Comparison of ENCODE assay signal across 21 cellular contexts in the genomic region with DNA sequence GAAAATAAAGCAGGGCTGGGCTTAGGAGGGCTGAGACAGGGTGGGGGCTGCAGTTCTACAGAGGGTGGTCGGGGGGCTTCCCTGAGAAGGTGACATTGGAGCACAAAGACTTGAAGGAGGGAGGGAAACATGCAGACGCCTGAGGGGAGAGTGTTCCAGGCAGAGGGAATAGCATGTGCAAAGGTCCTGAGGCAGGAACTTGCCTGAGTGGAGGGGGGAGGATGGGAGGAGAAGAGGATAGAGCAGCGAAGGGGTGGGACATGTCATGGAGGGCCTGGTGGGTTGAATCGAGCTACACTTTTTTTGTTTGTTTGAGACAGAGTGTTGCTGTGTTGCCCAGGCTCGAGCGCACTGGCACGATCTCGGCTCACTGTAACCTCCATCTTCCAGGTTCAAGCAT. TPM values are rescaled to one million over a fixed set of nuclear protein-coding genes. Genes with fewer than 3 reads are reported as not detected.
DNase-seq lines count a peak whose midpoint lies in the region; ATAC-seq and TF ChIP-seq lines count a peak whose summit lies in the region.
"Had no signal": no experiment of that assay in that cellular context is flagged by ENCODE, and none has a peak within 500 bp of the region (broad histone marks: within the 10 kb centered on the region; RNA-seq: fewer than 3 reads in every experiment).

No MANE protein-coding gene starts in this region.

- peak overlapping the region; percentile 8 for H3K27ac ChIP-seq in substantia nigra (ENCODE audit: low read depth, low read length, poor library complexity, severe bottlenecking)
- H3K27ac ChIP-seq: A549 had no signal

- H4K20me1 ChIP-seq in Loucy (ENCODE audit: insufficient read depth, low read length, poor library complexity, severe bottlenecking), result no peaks in the 10 kb centered on the region

- peak overlapping the region; percentile 60 for H3K4me2 ChIP-seq in Loucy (ENCODE audit: low read depth, low read length, poor library complexity, severe bottlenecking)
- H3K4me2 ChIP-seq: A549 had no signal

- ATAC-seq in Right ventricle myocardium superior (ENCODE audit: poor library complexity) (peak; percentile 0), left ventricle myocardium superior (no peak), GM18870 (IDR thresholded peaks at IDR 0.05; ENCODE audit: unreplicated experiment) (no peak)
- no peak for ATAC-seq in effector memory CD8-positive, alpha-beta T cell (replicated peaks)
- ATAC-seq: A549, HCT116, Panc1 had no signal

- no peaks in the 10 kb centered on the region for H3K9me3 ChIP-seq in Loucy (ENCODE audit: insufficient read depth, low read depth, low read length)
- H3K9me3 ChIP-seq: A549, MG63 had no signal

- no peaks in the 10 kb centered on the region for H3K27me3 ChIP-seq in Loucy (ENCODE audit: insufficient read depth, low read length, poor library complexity, severe bottlenecking)

- H3K9ac ChIP-seq in Loucy (ENCODE audit: low read depth, low read length, poor library complexity, severe bottlenecking), result no peak overlapping the region

- H3K4me1 ChIP-seq in Loucy (ENCODE audit: insufficient read depth, low read length, poor library complexity, severe bottlenecking), result peaks cover 24% of the 10 kb centered on the region
- H3K4me1 ChIP-seq: A549 had no signal

- no peak overlapping the region for H3K4me3 ChIP-seq in Loucy (ENCODE audit: low read length, poor library complexity, severe bottlenecking)
- H3K4me3 ChIP-seq: A549, MG63 had no signal

- H3K9me3 Mint-ChIP-seq in effector memory CD8-positive, alpha-beta T cell, result no peaks in the 10 kb centered on the region
- H3K9me3 Mint-ChIP-seq: CD4-positive, alpha-beta T cell had no signal

- H3K27me3 Mint-ChIP-seq in effector memory CD8-positive, alpha-beta T cell, result peaks cover 20 to 25% of the 10 kb centered on the region in 2 donors
- H3K27me3 Mint-ChIP-seq: CD4-positive, alpha-beta T cell had no signal

- peaks cover 4% of the 10 kb centered on the region; the same call in 1 of the 2 replicates for H3F3A ChIP-seq in Loucy (ENCODE audit: low read depth)

- no peaks in the 10 kb centered on the region for H3K79me2 ChIP-seq in Loucy (ENCODE audit: insufficient read depth, low read length)

- H3K4me1 Mint-ChIP-seq in effector memory CD8-positive, alpha-beta T cell (ENCODE audit: low read depth in 2 of 2), result peaks cover 12 to 16% of the 10 kb centered on the region in 2 donors

- TF ChIP-seq CTCF in Loucy (conservative IDR thresholded peaks at IDR 0.05; ENCODE audit: low read length), result no peak

- no peak overlapping the region for H2AFZ ChIP-seq in Loucy (ENCODE audit: low read length)

- no peaks in the 10 kb centered on the region for H3K36me3 ChIP-seq in Loucy (ENCODE audit: insufficient read depth, low read length)
- H3K36me3 ChIP-seq: MG63 had no signal

- no peak overlapping the region for H3K4me3 Mint-ChIP-seq in effector memory CD8-positive, alpha-beta T cell
- H3K4me3 Mint-ChIP-seq: CD4-positive, alpha-beta T cell had no signal

- peak overlapping the region; percentile 25 to 62 for H3K27ac Mint-ChIP-seq in effector memory CD8-positive, alpha-beta T cell
- H3K27ac Mint-ChIP-seq: CD4-positive, alpha-beta T cell had no signal

- no peaks in the 10 kb centered on the region for H3K9me2 ChIP-seq in Loucy (replicated peaks; ENCODE audit: low read depth, low read length)

- DNase-seq in Right ventricle myocardium superior (no peak), left ventricle myocardium superior (no peak), substantia nigra (lab: John Stamatoyannopoulos, UW) (no peak), islet precursor cell (no peak), DMS53 (lab: John Stamatoyannopoulos, UW) (no peak)
- no peak for DNase-seq in effector memory CD8-positive, alpha-beta T cell
- DNase-seq: Calu3; CD4-positive, alpha-beta T cell; DMS79; GDM1; MG63; NCI-H1105; NCI-H187; NCI-H446 treated with DMSO at 0.1 percent for 48 hours; NCI-H748 treated with DMSO at 0.1 percent for 48 hours; SIG-M5 had no signal

- H3K36me3 Mint-ChIP-seq in effector memory CD8-positive, alpha-beta T cell (ENCODE audit: insufficient read depth), result no peaks in the 10 kb centered on the region

- intact Hi-C loops in Right ventricle myocardium superior (cut with DNase I) (no loop called here), left ventricle myocardium superior (cut with micrococcal nuclease) (no loop called here)

RNA-seq across cellular contexts. Expression of a gene that starts 33.0 kb away (rescaled TPM):
- total RNA-seq in Right ventricle myocardium superior, result 5.6 TPM
- 6.5 TPM for total RNA-seq in left ventricle myocardium superior
